ENCODE assay signal across 13 cellular contexts in the genomic region with DNA sequence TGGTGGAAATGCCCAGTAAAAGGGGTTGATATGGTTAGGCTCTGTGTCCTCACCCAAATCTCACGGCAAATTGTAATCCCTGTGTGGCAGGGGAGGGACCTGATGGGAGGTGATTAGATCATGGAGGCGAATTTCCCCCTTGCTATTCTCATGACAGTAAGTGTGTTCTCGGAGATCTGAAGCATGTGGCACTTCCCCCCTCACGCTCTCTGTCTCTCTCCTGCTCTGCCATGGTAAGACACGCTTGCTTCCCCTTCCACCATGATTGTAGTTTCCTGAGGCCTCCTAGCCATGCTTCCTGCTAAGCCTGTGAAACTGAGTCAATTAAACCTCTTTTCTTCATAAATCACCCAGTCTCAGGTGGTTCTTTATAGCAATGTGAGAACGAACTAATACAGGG. TPM values are rescaled to one million over a fixed set of nuclear protein-coding genes. Genes with fewer than 3 reads are reported as not detected.
DNase-seq lines count a peak whose midpoint lies in the region; ATAC-seq and TF ChIP-seq lines count a peak whose summit lies in the region.
"Had no signal": no experiment of that assay in that cellular context is flagged by ENCODE, and none has a peak within 500 bp of the region (broad histone marks: within the 10 kb centered on the region; RNA-seq: fewer than 3 reads in every experiment).

No MANE protein-coding gene starts in this region.

- H3K27me3 Mint-ChIP-seq in activated B cell treated with CpG ODN at 0.5 μM for 24 hours: no peaks in the 10 kb centered on the region
- H3K27me3 Mint-ChIP-seq: activated CD8-positive, alpha-beta memory T cell treated with anti-CD3 and anti-CD28 coated beads, Interleukin-2, amount 10 ng/mL, durations not matched to agents 7 days and 5 days had no signal

- no peak overlapping the region for H3K4me3 ChIP-seq in BLaER1
- no peak overlapping the region for H3K4me3 ChIP-seq in muscle layer of colon (ENCODE audit: low read depth in 1 of 2, low read length in 2 of 2)
- H3K4me3 ChIP-seq: adrenal gland, vagina had no signal

- no peak overlapping the region; the same call in 1 of the 2 replicates for H3K9ac ChIP-seq in BLaER1
- H3K9ac ChIP-seq in muscle layer of colon (ENCODE audit: low read length): no peak overlapping the region

- H3K4me3 Mint-ChIP-seq in activated B cell treated with CpG ODN at 0.5 μM for 24 hours: peak overlapping the region; percentile 22
- H3K4me3 Mint-ChIP-seq: activated CD8-positive, alpha-beta memory T cell treated with anti-CD3 and anti-CD28 coated beads, Interleukin-2, amount 10 ng/mL, durations not matched to agents 7 days and 5 days had no signal

- peak overlapping the region; percentile 16 for H3K27ac Mint-ChIP-seq in activated B cell treated with CpG ODN at 0.5 μM for 24 hours
- H3K27ac Mint-ChIP-seq: activated CD8-positive, alpha-beta memory T cell treated with anti-CD3 and anti-CD28 coated beads, Interleukin-2, amount 10 ng/mL, durations not matched to agents 7 days and 5 days had no signal

- no peaks in the 10 kb centered on the region for H3K36me3 Mint-ChIP-seq in activated B cell treated with CpG ODN at 0.5 μM for 24 hours (ENCODE audit: low read depth)
- H3K36me3 Mint-ChIP-seq: activated CD8-positive, alpha-beta memory T cell treated with anti-CD3 and anti-CD28 coated beads, Interleukin-2, amount 10 ng/mL, durations not matched to agents 7 days and 5 days had no signal

- H3K9me3 Mint-ChIP-seq in activated B cell treated with CpG ODN at 0.5 μM for 24 hours: no peaks in the 10 kb centered on the region

- H3K4me2 ChIP-seq in BLaER1: peak overlapping the region; percentile 47

- H3K27ac ChIP-seq in BLaER1 (no peak overlapping the region), muscle layer of colon (ENCODE audit: low read depth, low read length) (peak overlapping the region; percentile 3)
- H3K27ac ChIP-seq: vagina had no signal

- H4K20me1 ChIP-seq in BLaER1: peaks cover 70% of the 10 kb centered on the region

- H3K4me1 ChIP-seq in BLaER1 (peaks cover 19% of the 10 kb centered on the region), muscle layer of colon (ENCODE audit: insufficient read depth, low read length) (peaks cover 47% of the 10 kb centered on the region)

- peaks cover 56% of the 10 kb centered on the region for H3K4me1 Mint-ChIP-seq in activated B cell treated with CpG ODN at 0.5 μM for 24 hours

- DNase-seq in KG1 (lab: John Stamatoyannopoulos, UW): peak; percentile 28
- no peak for DNase-seq in activated B cell treated with CpG ODN at 0.5 μM for 24 hours
- DNase-seq in sciatic nerve (ENCODE audit: low spot score): no peak
- no peak for DNase-seq in GM19240 (ENCODE audit: insufficient read length, low spot score)
- DNase-seq in NCI-H1092 (lab: John Stamatoyannopoulos, UW): no peak
- no peak for DNase-seq in LoVo (ENCODE audit: low spot score)
- DNase-seq: activated CD8-positive, alpha-beta memory T cell treated with anti-CD3 and anti-CD28 coated beads, Interleukin-2, amount 10 ng/mL, durations not matched to agents 7 days and 5 days; NCI-H1417 treated with DMSO at 0.1 percent for 48 hours; NK-92 treated with Interleukin-12 subunit alpha and Interleukin-12 subunit beta, amount 100 ng/mL, for 24 hours had no signal

- H3K9me3 ChIP-seq in BLaER1 (peaks cover 18% of the 10 kb centered on the region), muscle layer of colon (ENCODE audit: low read length) (no peaks in the 10 kb centered on the region)
- H3K9me3 ChIP-seq: adrenal gland, vagina had no signal

- TF ChIP-seq CTCF in activated B cell treated with CpG ODN at 0.5 μM for 24 hours (IDR thresholded peaks at IDR 0.05): no peak

- POLR2A ChIA-PET in activated B cell treated with CpG ODN at 0.5 μM for 24 hours (lab: Charles Lee): interaction anchor here (0.6 kb wide), 1 partner anchor 88 kb away, joined by 4 read pairs; no protein-coding TSS in a partner anchor

- intact Hi-C loops in activated B cell treated with CpG ODN at 0.5 μM for 24 hours (cut with micrococcal nuclease) (no loop called here), sciatic nerve (cut with DNase I) (no loop called here)

- H3K27me3 ChIP-seq in BLaER1 (no peaks in the 10 kb centered on the region), muscle layer of colon (ENCODE audit: control insufficient read depth in 1 of 2, insufficient read depth in 2 of 2, low read length in 2 of 2) (no peaks in the 10 kb centered on the region)
- H3K27me3 ChIP-seq: adrenal gland, vagina had no signal

- peak; percentile 68 for ATAC-seq in activated B cell treated with CpG ODN at 0.5 μM for 24 hours (ENCODE audit: low read depth)
- no peak for ATAC-seq in sciatic nerve
- ATAC-seq: activated CD8-positive, alpha-beta memory T cell treated with anti-CD3 and anti-CD28 coated beads, Interleukin-2, amount 10 ng/mL, durations not matched to agents 7 days and 5 days had no signal

- CTCF ChIA-PET in activated B cell treated with CpG ODN at 0.5 μM for 24 hours (lab: Charles Lee): no interaction called here

- H3K36me3 ChIP-seq in BLaER1 (peaks cover 18% of the 10 kb centered on the region), muscle layer of colon (ENCODE audit: insufficient read depth, low read length) (no peaks in the 10 kb centered on the region)
- H3K36me3 ChIP-seq: adrenal gland, vagina had no signal

RNA-seq across cellular contexts. Expression of gene PACSIN2, which starts 37.4 kb away (rescaled TPM):
- 47.5 and 48.9 TPM in 2 replicates for total RNA-seq in activated B cell treated with CpG ODN at 0.5 μM for 24 hours
- 48.6 TPM for total RNA-seq in sciatic nerve
